ENCODE assay signal across 26 cellular contexts in the genomic region with DNA sequence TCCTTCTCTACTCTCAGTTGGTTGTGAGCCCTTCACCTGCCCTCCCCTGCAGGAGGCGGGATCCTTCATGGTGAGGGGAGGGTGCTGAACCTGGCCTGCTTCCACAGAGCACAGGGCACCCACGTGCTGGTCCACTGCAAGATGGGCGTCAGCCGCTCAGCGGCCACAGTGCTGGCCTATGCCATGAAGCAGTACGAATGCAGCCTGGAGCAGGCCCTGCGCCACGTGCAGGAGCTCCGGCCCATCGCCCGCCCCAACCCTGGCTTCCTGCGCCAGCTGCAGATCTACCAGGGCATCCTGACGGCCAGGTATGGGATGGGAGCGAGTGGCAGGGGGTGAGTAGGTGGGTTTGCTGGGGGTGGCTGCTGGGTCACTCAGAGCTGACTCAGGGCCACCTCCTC. TPM values are rescaled to one million over a fixed set of nuclear protein-coding genes. Genes with fewer than 3 reads are reported as not detected.
DNase-seq lines count a peak whose midpoint lies in the region; ATAC-seq and TF ChIP-seq lines count a peak whose summit lies in the region.
"Had no signal": no experiment of that assay in that cellular context is flagged by ENCODE, and none has a peak within 500 bp of the region (broad histone marks: within the 10 kb centered on the region; RNA-seq: fewer than 3 reads in every experiment).

No MANE protein-coding gene starts in this region.

- H3K4me1 ChIP-seq in MM.1S (ENCODE audit: low read length), result no peaks in the 10 kb centered on the region
- H3K4me1 ChIP-seq: neural progenitor cell had no signal

- no peaks in the 10 kb centered on the region for H3K9me2 ChIP-seq in MM.1S (replicated peaks; ENCODE audit: insufficient read depth, low read length)
- H3K9me2 ChIP-seq: SK-N-SH had no signal

- TF ChIP-seq CTCF in MM.1S (IDR thresholded peaks at IDR 0.05; ENCODE audit: low read length), result no peak

- no peaks in the 10 kb centered on the region for H3K27me3 ChIP-seq in MM.1S (replicated peaks; ENCODE audit: insufficient read depth, low read length)
- H3K27me3 ChIP-seq: esophagus muscularis mucosa, right lobe of liver had no signal

- intact Hi-C loops in Right ventricle myocardium inferior (cut with DNase I) (no loop called here), Right ventricle myocardium superior (cut with DNase I) (no loop called here)

- H3K27ac ChIP-seq in epithelial cell of prostate (peak overlapping the region; percentile 99), skin epidermis (peak overlapping the region in 14 of 21 experiments; percentile 75 to 93 (median 88)), MM.1S (ENCODE audit: low read length) (no peak overlapping the region)
- H3K27ac ChIP-seq: coronary artery, esophagus muscularis mucosa, KMS-11, neural progenitor cell, right lobe of liver had no signal

- H2AFZ ChIP-seq in MM.1S (ENCODE audit: low read length), result no peak overlapping the region
- H2AFZ ChIP-seq: neural progenitor cell had no signal

- no peaks in the 10 kb centered on the region for H3K79me2 ChIP-seq in MM.1S (ENCODE audit: low read length)

- H3K4me3 ChIP-seq in skin epidermis (no peak overlapping the region), MM.1S (ENCODE audit: low read length) (no peak overlapping the region)
- H3K4me3 ChIP-seq: coronary artery, esophagus muscularis mucosa, neural progenitor cell, right lobe of liver had no signal

- no peaks in the 10 kb centered on the region; the same call in 1 of the 2 replicates for H3F3A ChIP-seq in MM.1S (ENCODE audit: insufficient read depth, low read length)

- H4K20me1 ChIP-seq in MM.1S (ENCODE audit: insufficient read depth, low read length), result no peaks in the 10 kb centered on the region

- ATAC-seq in Right ventricle myocardium inferior, result no peak
- ATAC-seq in Right ventricle myocardium superior (ENCODE audit: poor library complexity), result no peak
- no peak for ATAC-seq in HG03039 (IDR thresholded peaks at IDR 0.05; ENCODE audit: unreplicated experiment)
- ATAC-seq: activated naive CD4-positive, alpha-beta T cell treated with anti-CD3 and anti-CD28 coated beads, Interleukin-2, amount 50 U/mL, for 72 hours; HCT116 had no signal

- H3K4me2 ChIP-seq in MM.1S (ENCODE audit: low read depth, low read length), result no peak overlapping the region
- H3K4me2 ChIP-seq: KMS-11, neural progenitor cell, SK-N-SH had no signal

- no peak overlapping the region for H3K9ac ChIP-seq in MM.1S (ENCODE audit: low read length)
- H3K9ac ChIP-seq: KMS-11, neural progenitor cell, SK-N-SH had no signal

- DNase-seq in Right ventricle myocardium inferior (ENCODE audit: missing footprints) (peak; percentile 37), Right ventricle myocardium superior (no peak), epithelial cell of prostate (ENCODE audit: low read depth, low spot score) (no peak), MM.1S (no peak), OCI-M1 (lab: John Stamatoyannopoulos, UW) (no peak)
- DNase-seq: activated CD4-positive, alpha-beta T cell treated with anti-CD3 and anti-CD28 coated beads for 48 hours; anterior cingulate cortex; DMS79; effector memory CD4-positive, alpha-beta T cell; GDM1; NCI-H1417; NCI-H2029 treated with DMSO at 0.1 percent for 48 hours; NCI-H345; NCI-H748 treated with DMSO at 0.1 percent for 48 hours; right lobe of liver; RPMI8226; SK-N-SH; stimulated activated CD4-positive, alpha-beta T cell treated with anti-CD3 and anti-CD28 coated beads, Interleukin-4, amount 100 ng/mL, for 24 hours had no signal

- no peaks in the 10 kb centered on the region for H3K36me3 ChIP-seq in MM.1S (replicated peaks; ENCODE audit: insufficient read depth, low read length)
- H3K36me3 ChIP-seq: neural progenitor cell had no signal

- no peaks in the 10 kb centered on the region for H3K9me3 ChIP-seq in MM.1S (replicated peaks; ENCODE audit: insufficient read depth, low read length)
- H3K9me3 ChIP-seq: esophagus muscularis mucosa, right lobe of liver, SK-N-SH had no signal

RNA-seq across cellular contexts. Expression of a gene that starts 6.3 kb away (rescaled TPM):
- total RNA-seq in Right ventricle myocardium inferior, result 15.8 TPM
- 12.1 TPM for total RNA-seq in Right ventricle myocardium superior

RNA-seq across cellular contexts. Expression of a gene that starts 20.6 kb away (rescaled TPM):
- total RNA-seq in Right ventricle myocardium inferior (15.2 TPM), Right ventricle myocardium superior (11.6 TPM)

RNA-seq across cellular contexts. Expression of a gene that starts 43.4 kb away (rescaled TPM):
- total RNA-seq in Right ventricle myocardium inferior (54.1 TPM), Right ventricle myocardium superior (53.4 TPM)

RNA-seq across cellular contexts. Expression of a gene that starts 43.7 kb away (rescaled TPM):
- 49.7 TPM for total RNA-seq in Right ventricle myocardium inferior
- total RNA-seq in Right ventricle myocardium superior, result 39.9 TPM
